In the genomic region with DNA sequence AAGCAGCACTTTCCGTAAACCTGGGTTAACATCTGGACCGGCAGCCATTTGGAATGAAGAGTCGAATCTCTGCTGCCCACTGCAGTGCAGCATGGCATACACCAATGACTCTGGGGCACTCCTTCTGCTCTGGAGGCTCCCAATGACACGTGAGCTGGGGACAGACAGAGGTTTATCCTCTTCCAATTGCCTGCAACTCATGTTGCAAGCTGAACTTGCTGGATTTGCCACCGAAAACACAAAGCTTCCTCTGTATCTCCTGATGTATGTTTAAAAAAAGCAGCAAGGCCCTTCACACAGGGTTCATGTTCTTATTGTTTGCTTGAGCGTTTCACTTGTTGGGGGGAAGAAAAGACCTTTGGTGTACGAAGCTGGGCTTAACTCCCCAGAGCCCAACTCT, we compare ENCODE assay signal across 2 cellular contexts.
TF ChIP-seq lines count a peak whose summit lies in the region.

No MANE protein-coding gene starts in this region.

TF ChIP-seq in GM23338, 12 proteins besides CTCF, POLR2A, EP300 and RAD21 (continued from another document):
- TF ChIP-seq, protein P1, sequence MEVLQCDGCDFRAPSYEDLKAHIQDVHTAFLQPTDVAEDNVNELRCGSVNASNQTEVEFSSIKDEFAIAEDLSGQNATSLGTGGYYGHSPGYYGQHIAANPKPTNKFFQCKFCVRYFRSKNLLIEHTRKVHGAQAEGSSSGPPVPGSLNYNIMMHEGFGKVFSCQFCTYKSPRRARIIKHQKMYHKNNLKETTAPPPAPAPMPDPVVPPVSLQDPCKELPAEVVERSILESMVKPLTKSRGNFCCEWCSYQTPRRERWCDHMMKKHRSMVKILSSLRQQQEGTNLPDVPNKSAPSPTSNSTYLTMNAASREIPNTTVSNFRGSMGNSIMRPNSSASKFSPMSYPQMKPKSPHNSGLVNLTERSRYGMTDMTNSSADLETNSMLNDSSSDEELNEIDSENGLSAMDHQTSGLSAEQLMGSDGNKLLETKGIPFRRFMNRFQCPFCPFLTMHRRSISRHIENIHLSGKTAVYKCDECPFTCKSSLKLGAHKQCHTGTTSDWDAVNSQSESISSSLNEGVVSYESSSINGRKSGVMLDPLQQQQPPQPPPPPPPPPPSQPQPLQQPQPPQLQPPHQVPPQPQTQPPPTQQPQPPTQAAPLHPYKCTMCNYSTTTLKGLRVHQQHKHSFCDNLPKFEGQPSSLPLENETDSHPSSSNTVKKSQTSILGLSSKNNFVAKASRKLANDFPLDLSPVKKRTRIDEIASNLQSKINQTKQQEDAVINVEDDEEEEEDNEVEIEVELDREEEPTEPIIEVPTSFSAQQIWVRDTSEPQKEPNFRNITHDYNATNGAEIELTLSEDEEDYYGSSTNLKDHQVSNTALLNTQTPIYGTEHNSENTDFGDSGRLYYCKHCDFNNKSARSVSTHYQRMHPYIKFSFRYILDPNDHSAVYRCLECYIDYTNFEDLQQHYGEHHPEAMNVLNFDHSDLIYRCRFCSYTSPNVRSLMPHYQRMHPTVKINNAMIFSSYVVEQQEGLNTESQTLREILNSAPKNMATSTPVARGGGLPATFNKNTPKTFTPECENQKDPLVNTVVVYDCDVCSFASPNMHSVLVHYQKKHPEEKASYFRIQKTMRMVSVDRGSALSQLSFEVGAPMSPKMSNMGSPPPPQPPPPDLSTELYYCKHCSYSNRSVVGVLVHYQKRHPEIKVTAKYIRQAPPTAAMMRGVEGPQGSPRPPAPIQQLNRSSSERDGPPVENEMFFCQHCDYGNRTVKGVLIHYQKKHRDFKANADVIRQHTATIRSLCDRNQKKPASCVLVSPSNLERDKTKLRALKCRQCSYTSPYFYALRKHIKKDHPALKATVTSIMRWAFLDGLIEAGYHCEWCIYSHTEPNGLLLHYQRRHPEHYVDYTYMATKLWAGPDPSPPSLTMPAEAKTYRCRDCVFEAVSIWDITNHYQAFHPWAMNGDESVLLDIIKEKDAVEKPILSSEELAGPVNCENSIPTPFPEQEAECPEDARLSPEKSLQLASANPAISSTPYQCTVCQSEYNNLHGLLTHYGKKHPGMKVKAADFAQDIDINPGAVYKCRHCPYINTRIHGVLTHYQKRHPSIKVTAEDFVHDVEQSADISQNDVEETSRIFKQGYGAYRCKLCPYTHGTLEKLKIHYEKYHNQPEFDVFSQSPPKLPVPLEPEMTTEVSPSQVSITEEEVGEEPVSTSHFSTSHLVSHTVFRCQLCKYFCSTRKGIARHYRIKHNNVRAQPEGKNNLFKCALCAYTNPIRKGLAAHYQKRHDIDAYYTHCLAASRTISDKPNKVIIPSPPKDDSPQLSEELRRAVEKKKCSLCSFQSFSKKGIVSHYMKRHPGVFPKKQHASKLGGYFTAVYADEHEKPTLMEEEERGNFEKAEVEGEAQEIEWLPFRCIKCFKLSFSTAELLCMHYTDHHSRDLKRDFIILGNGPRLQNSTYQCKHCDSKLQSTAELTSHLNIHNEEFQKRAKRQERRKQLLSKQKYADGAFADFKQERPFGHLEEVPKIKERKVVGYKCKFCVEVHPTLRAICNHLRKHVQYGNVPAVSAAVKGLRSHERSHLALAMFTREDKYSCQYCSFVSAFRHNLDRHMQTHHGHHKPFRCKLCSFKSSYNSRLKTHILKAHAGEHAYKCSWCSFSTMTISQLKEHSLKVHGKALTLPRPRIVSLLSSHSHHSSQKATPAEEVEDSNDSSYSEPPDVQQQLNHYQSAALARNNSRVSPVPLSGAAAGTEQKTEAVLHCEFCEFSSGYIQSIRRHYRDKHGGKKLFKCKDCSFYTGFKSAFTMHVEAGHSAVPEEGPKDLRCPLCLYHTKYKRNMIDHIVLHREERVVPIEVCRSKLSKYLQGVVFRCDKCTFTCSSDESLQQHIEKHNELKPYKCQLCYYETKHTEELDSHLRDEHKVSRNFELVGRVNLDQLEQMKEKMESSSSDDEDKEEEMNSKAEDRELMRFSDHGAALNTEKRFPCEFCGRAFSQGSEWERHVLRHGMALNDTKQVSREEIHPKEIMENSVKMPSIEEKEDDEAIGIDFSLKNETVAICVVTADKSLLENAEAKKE (CRISPR knock-in tag; IDR thresholded peaks at IDR 0.05) = no peak
- no peak for TF ChIP-seq STAT1 (IDR thresholded peaks at IDR 0.05; ENCODE audit: unreplicated experiment)
- no peak for TF ChIP-seq POLR2AphosphoS5 (IDR thresholded peaks at IDR 0.05; ENCODE audit: low read depth)
- no peak for TF ChIP-seq EZH2phosphoT487 (IDR thresholded peaks at IDR 0.05; ENCODE audit: unreplicated experiment)
- no peak for TF ChIP-seq CREB1 (CRISPR knock-in tag; IDR thresholded peaks at IDR 0.05; ENCODE audit: low read depth)
- TF ChIP-seq, protein P2, sequence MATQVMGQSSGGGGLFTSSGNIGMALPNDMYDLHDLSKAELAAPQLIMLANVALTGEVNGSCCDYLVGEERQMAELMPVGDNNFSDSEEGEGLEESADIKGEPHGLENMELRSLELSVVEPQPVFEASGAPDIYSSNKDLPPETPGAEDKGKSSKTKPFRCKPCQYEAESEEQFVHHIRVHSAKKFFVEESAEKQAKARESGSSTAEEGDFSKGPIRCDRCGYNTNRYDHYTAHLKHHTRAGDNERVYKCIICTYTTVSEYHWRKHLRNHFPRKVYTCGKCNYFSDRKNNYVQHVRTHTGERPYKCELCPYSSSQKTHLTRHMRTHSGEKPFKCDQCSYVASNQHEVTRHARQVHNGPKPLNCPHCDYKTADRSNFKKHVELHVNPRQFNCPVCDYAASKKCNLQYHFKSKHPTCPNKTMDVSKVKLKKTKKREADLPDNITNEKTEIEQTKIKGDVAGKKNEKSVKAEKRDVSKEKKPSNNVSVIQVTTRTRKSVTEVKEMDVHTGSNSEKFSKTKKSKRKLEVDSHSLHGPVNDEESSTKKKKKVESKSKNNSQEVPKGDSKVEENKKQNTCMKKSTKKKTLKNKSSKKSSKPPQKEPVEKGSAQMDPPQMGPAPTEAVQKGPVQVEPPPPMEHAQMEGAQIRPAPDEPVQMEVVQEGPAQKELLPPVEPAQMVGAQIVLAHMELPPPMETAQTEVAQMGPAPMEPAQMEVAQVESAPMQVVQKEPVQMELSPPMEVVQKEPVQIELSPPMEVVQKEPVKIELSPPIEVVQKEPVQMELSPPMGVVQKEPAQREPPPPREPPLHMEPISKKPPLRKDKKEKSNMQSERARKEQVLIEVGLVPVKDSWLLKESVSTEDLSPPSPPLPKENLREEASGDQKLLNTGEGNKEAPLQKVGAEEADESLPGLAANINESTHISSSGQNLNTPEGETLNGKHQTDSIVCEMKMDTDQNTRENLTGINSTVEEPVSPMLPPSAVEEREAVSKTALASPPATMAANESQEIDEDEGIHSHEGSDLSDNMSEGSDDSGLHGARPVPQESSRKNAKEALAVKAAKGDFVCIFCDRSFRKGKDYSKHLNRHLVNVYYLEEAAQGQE (IDR thresholded peaks at IDR 0.05; ENCODE audit: unreplicated experiment) = no peak
- no peak for TF ChIP-seq EZH2 (IDR thresholded peaks at IDR 0.05; ENCODE audit: low read depth, unreplicated experiment)
- no peak for TF ChIP-seq ZNF114 (CRISPR knock-in tag; IDR thresholded peaks at IDR 0.05)

TF ChIP-seq in WTC11, 78 proteins besides CTCF, POLR2A, EP300 and RAD21 (continued from another document):
- TF ChIP-seq, protein P3, sequence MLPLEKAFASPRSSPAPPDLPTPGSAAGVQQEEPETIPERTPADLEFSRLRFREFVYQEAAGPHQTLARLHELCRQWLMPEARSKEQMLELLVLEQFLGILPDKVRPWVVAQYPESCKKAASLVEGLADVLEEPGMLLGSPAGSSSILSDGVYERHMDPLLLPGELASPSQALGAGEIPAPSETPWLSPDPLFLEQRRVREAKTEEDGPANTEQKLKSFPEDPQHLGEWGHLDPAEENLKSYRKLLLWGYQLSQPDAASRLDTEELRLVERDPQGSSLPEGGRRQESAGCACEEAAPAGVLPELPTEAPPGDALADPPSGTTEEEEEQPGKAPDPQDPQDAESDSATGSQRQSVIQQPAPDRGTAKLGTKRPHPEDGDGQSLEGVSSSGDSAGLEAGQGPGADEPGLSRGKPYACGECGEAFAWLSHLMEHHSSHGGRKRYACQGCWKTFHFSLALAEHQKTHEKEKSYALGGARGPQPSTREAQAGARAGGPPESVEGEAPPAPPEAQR (CRISPR knock-in tag; IDR thresholded peaks at IDR 0.05) = no peak
- TF ChIP-seq JAZF1 (CRISPR knock-in tag; IDR thresholded peaks at IDR 0.05) (no peak), FOXK1 (CRISPR knock-in tag; IDR thresholded peaks at IDR 0.05) (no peak), TP53 (CRISPR knock-in tag; IDR thresholded peaks at IDR 0.05) (no peak), OVOL2 (CRISPR knock-in tag; IDR thresholded peaks at IDR 0.05; ENCODE audit: borderline replicate concordance) (no peak), NR1H2 (CRISPR knock-in tag; IDR thresholded peaks at IDR 0.05) (no peak), NFATC4 (CRISPR knock-in tag; IDR thresholded peaks at IDR 0.05) (no peak), CREB1 (CRISPR knock-in tag; IDR thresholded peaks at IDR 0.05) (no peak)
- TF ChIP-seq, protein P4, sequence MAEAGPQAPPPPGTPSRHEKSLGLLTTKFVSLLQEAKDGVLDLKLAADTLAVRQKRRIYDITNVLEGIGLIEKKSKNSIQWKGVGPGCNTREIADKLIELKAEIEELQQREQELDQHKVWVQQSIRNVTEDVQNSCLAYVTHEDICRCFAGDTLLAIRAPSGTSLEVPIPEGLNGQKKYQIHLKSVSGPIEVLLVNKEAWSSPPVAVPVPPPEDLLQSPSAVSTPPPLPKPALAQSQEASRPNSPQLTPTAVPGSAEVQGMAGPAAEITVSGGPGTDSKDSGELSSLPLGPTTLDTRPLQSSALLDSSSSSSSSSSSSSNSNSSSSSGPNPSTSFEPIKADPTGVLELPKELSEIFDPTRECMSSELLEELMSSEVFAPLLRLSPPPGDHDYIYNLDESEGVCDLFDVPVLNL (CRISPR knock-in tag; IDR thresholded peaks at IDR 0.05; ENCODE audit: borderline replicate concordance, low read depth) = no peak
- TF ChIP-seq, protein P5, sequence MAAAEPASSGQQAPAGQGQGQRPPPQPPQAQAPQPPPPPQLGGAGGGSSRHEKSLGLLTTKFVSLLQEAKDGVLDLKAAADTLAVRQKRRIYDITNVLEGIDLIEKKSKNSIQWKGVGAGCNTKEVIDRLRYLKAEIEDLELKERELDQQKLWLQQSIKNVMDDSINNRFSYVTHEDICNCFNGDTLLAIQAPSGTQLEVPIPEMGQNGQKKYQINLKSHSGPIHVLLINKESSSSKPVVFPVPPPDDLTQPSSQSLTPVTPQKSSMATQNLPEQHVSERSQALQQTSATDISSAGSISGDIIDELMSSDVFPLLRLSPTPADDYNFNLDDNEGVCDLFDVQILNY (CRISPR knock-in tag; IDR thresholded peaks at IDR 0.05) = no peak
